Comparison of ENCODE assay signal across 1 cellular context in the genomic region with DNA sequence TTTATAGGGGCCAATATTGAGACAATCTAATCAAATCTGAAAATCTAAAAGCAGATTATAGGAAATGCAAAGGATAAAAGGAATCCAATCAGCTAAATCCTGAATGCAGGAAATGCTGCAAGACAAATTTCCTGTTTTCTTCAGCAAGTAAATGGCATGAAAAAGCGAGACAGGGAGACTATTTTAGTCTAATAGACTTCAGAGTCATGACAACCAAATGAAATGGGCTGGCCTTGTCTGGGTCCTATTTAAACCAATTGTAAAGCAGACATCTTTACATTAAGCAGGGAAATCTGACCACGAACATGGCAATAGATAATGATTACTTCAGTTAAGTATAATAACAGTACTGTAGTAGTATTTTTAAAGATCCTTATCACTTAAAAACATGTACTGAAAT.
TF ChIP-seq lines count a peak whose summit lies in the region.

No MANE protein-coding gene starts in this region.

TF ChIP-seq in HepG2, 621 proteins besides CTCF, POLR2A, EP300 and RAD21:
- TF ChIP-seq, protein P1, sequence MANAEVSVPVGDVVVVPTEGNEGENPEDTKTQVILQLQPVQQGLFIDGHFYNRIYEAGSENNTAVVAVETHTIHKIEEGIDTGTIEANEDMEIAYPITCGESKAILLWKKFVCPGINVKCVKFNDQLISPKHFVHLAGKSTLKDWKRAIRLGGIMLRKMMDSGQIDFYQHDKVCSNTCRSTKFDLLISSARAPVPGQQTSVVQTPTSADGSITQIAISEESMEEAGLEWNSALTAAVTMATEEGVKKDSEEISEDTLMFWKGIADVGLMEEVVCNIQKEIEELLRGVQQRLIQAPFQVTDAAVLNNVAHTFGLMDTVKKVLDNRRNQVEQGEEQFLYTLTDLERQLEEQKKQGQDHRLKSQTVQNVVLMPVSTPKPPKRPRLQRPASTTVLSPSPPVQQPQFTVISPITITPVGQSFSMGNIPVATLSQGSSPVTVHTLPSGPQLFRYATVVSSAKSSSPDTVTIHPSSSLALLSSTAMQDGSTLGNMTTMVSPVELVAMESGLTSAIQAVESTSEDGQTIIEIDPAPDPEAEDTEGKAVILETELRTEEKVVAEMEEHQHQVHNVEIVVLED (CRISPR knock-in tag; IDR thresholded peaks at IDR 0.05; ENCODE audit: borderline replicate concordance), result no peak
- TF ChIP-seq, protein P2, sequence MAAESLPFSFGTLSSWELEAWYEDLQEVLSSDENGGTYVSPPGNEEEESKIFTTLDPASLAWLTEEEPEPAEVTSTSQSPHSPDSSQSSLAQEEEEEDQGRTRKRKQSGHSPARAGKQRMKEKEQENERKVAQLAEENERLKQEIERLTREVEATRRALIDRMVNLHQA (CRISPR knock-in tag; IDR thresholded peaks at IDR 0.05), result no peak
- no peak for TF ChIP-seq MBNL3 (CRISPR knock-in tag; conservative IDR thresholded peaks at IDR 0.05)
- no peak for TF ChIP-seq SOX13 (IDR thresholded peaks at IDR 0.05)
- no peak for TF ChIP-seq SOX13 (CRISPR knock-in tag; conservative IDR thresholded peaks at IDR 0.05 in 1 of 2, IDR thresholded peaks at IDR 0.05 in 1 of 2)
- no peak for TF ChIP-seq ZNF747 (CRISPR knock-in tag; IDR thresholded peaks at IDR 0.05; ENCODE audit: borderline replicate concordance)
- TF ChIP-seq, protein P3, sequence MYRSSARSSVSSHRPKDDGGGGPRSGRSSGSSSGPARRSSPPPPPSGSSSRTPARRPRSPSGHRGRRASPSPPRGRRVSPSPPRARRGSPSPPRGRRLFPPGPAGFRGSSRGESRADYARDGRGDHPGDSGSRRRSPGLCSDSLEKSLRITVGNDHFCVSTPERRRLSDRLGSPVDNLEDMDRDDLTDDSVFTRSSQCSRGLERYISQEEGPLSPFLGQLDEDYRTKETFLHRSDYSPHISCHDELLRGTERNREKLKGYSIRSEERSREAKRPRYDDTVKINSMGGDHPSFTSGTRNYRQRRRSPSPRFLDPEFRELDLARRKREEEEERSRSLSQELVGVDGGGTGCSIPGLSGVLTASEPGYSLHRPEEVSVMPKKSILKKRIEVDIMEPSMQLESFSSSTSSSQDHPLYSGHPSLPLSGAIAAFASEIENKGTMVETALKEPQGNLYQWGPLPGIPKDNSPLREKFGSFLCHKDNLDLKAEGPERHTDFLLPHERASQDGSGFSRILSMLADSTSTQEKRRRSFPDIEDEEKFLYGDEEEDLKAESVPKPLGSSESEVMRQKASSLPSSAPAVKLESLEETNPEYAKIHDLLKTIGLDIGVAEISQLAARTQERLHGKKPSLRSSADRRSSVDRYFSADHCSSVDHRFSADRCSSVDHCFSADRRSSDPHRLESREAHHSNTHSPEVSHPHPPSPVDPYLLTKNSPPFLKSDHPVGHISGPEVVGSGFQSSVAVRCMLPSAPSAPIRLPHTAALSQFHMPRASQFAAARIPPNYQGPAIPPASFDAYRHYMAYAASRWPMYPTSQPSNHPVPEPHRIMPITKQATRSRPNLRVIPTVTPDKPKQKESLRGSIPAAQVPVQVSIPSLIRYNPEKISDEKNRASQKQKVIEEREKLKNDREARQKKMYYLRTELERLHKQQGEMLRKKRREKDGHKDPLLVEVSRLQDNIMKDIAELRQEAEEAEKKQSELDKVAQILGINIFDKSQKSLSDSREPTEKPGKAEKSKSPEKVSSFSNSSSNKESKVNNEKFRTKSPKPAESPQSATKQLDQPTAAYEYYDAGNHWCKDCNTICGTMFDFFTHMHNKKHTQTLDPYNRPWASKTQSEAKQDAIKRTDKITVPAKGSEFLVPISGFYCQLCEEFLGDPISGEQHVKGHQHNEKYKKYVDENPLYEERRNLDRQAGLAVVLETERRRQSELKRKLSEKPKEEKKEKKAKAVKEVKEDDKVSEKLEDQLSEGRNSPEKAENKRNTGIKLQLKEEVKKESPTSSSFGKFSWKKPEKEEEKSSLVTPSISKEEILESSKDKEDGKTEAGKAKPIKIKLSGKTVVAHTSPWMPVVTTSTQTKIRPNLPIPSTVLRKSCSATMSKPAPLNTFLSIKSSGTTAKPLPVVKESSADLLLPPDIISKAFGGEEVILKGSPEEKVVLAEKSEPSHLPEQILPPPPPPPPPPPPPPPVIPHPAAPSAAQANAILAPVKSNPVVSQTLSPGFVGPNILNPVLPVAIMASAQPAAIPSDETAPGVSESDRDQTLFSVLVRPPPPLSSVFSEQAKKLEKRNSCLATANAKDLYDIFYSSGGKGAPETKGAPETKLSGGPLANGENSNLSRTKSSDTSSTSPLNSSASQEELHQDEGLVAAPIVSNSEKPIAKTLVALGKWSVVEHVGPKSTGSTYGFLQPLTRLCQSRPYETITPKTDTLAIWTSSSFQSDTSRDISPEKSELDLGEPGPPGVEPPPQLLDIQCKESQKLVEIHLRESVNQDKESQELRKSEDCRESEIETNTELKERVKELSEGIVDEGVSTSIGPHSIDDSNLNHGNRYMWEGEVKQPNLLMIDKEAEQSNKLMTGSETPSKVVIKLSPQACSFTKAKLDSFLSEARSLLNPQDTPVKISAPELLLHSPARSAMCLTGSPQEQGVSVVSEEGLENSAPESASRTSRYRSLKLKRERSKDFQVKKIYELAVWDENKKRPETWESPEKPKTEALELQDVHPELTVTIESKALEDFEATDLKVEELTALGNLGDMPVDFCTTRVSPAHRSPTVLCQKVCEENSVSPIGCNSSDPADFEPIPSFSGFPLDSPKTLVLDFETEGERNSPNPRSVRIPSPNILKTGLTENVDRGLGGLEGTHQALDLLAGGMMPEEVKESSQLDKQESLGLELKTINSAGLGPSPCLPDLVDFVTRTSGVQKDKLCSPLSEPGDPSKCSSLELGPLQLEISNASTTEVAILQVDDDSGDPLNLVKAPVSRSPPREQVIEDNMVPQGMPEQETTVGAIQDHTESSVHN (CRISPR knock-in tag; IDR thresholded peaks at IDR 0.05), result no peak
- no peak for TF ChIP-seq ELF4 (CRISPR knock-in tag; IDR thresholded peaks at IDR 0.05; ENCODE audit: borderline replicate concordance)
